36 cellular contexts compared by ENCODE assay signal in the genomic region with DNA sequence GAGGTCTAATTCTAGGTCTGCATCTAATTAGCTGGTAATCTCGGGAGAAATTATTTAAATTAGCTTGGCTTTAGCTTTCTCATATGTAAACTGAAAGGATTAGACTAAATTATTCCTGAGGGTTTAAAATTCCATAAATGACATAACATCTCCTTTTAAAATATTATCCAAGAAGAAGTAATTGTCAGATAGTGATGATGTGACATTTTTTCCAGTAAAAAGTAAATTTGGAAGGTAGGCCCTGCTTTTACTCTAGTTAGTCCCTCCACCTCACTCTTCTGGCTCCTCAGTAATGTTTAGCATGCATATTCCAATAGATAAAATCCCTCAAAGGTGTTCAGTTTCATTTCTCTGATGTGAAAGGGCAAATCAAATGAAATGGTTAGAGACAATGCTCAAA.
DNase-seq lines count a peak whose midpoint lies in the region; ATAC-seq, FAIRE-seq and TF ChIP-seq lines count a peak whose summit lies in the region.
"Had no signal": no experiment of that assay in that cellular context is flagged by ENCODE, and none has a peak within 500 bp of the region (broad histone marks: within the 10 kb centered on the region; RNA-seq: fewer than 3 reads in every experiment).

No MANE protein-coding gene starts in this region.

- FAIRE-seq in HepG2 (lab: Jason Lieb, UNC) (no peak), A549 (lab: Jason Lieb, UNC) (no peak), K562 (lab: Jason Lieb, UNC) (no peak)
- FAIRE-seq: A204.1, D721Med had no signal

- H3K4me1 ChIP-seq in HepG2 (ENCODE audit: insufficient read depth, low read length) (peaks cover 29% of the 10 kb centered on the region), right lobe of liver (no peaks in the 10 kb centered on the region), A549 (no peaks in the 10 kb centered on the region), IMR-90 (ENCODE audit: control insufficient read depth, insufficient read depth, low read length) (no peaks in the 10 kb centered on the region), K562 (replicated peaks in 1 of 2; ENCODE audit: control insufficient read depth in 2 of 2, insufficient read depth in 2 of 2, low read length in 2 of 2) (peaks cover 0 to 4% of the 10 kb centered on the region in 2 experiments; a peak in 2 of 5 replicates)
- H3K4me1 ChIP-seq: BE2C; BLaER1; BLaER1 treated with 17β-estradiol and CSF1 and Interleukin-3, amounts not matched to agents 10 nM and 100 nM; Caco-2 had no signal

- H3K79me2 ChIP-seq in HepG2 (ENCODE audit: insufficient read depth, low read length) (no peaks in the 10 kb centered on the region), K562 (ENCODE audit: control insufficient read depth, insufficient read depth, low read length) (no peaks in the 10 kb centered on the region)

- TF ChIP-seq EP300 in HepG2 (IDR thresholded peaks at IDR 0.05; ENCODE audit: low read depth in 2 of 2, low read length in 2 of 2) (no peak), HepG2 (CRISPR knock-in tag; IDR thresholded peaks at IDR 0.05; ENCODE audit: borderline replicate concordance) (no peak), A549 (IDR thresholded peaks at IDR 0.05) (no peak), K562 (IDR thresholded peaks at IDR 0.05; ENCODE audit: low read length) (no peak)

- no peaks in the 10 kb centered on the region for H3K27me3 ChIP-seq in HepG2 (ENCODE audit: control insufficient read depth in 1 of 2, insufficient read depth in 2 of 2, low read length in 2 of 2)
- H3K27me3 ChIP-seq in right lobe of liver = no peaks in the 10 kb centered on the region
- H3K27me3 ChIP-seq in IMR-90 (ENCODE audit: control insufficient read depth, insufficient read depth, low read length) = no peaks in the 10 kb centered on the region
- no peaks in the 10 kb centered on the region for H3K27me3 ChIP-seq in K562 (ENCODE audit: control insufficient read depth in 2 of 2, insufficient read depth in 2 of 2, low read length in 2 of 2)
- H3K27me3 ChIP-seq in H7 (ENCODE audit: control insufficient read depth, insufficient read depth, low read length) = no peaks in the 10 kb centered on the region
- H3K27me3 ChIP-seq: BE2C; BLaER1; BLaER1 treated with 17β-estradiol and CSF1 and Interleukin-3, amounts not matched to agents 10 nM and 100 nM had no signal

- H3K4me1 Mint-ChIP-seq in chondrocyte (ENCODE audit: low read depth) = peaks cover 2% of the 10 kb centered on the region
- H3K4me1 Mint-ChIP-seq: B cell; CD14-positive monocyte; CD4-positive, alpha-beta memory T cell; CD4-positive, CD25-positive, alpha-beta regulatory T cell; CD8-positive, alpha-beta memory T cell had no signal

- H3K23ac ChIP-seq in IMR-90 (ENCODE audit: low read depth, low read length) = no peak overlapping the region

- H3K4me2 ChIP-seq in HepG2 (ENCODE audit: low read depth, low read length) (no peak overlapping the region), A549 (no peak overlapping the region), IMR-90 (ENCODE audit: low read depth, low read length) (no peak overlapping the region), K562 (ENCODE audit: insufficient read depth, low read length) (no peak overlapping the region)
- H3K4me2 ChIP-seq: BLaER1; BLaER1 treated with 17β-estradiol and CSF1 and Interleukin-3, amounts not matched to agents 10 nM and 100 nM had no signal

- intact Hi-C loops in HepG2 (cut with micrococcal nuclease; ENCODE audit: unreplicated experiment) (no loop called here), right lobe of liver (cut with DNase I) (no loop called here), IMR-90 (cut with micrococcal nuclease) (no loop called here), K562 (cut with micrococcal nuclease) (no loop called here)

- H3K27ac ChIP-seq in HepG2 (ENCODE audit: extremely low read length, insufficient read depth, low read length) (no peak overlapping the region), right lobe of liver (no peak overlapping the region), A549 (no peak overlapping the region), IMR-90 (ENCODE audit: insufficient read depth, low read length) (no peak overlapping the region), K562 (ENCODE audit: extremely low read depth, low read depth, low read length) (no peak overlapping the region)
- H3K27ac ChIP-seq: 22Rv1; BLaER1; BLaER1 treated with 17β-estradiol and CSF1 and Interleukin-3, amounts not matched to agents 10 nM and 100 nM; C4-2B had no signal

- POLR2A ChIA-PET in HepG2 (lab: Yijun Ruan, JAX) (no interaction called here), A549 (lab: Yijun Ruan, JAX) (no interaction called here), IMR-90 (lab: Charles Lee; ENCODE audit: unreplicated experiment) (no interaction called here), K562 (lab: Yijun Ruan, JAX) (no interaction called here)

- H3K4ac ChIP-seq in IMR-90 (ENCODE audit: low read depth, low read length) = no peak overlapping the region

- H2AFZ ChIP-seq in HepG2 (ENCODE audit: low read length) (no peak overlapping the region), IMR-90 (replicated peaks; ENCODE audit: low read length, poor library complexity) (no peak overlapping the region), K562 (ENCODE audit: low read depth, low read length) (no peak overlapping the region)

- in situ Hi-C loops in HepG2 (cut with HindIII; ENCODE audit: extremely low pct_ligation_motif_present, low pct_unique_long_range_greater_than_20kb) = no loop called here
- in situ Hi-C loops in IMR-90 (cut with MboI; ENCODE audit: low sequenced_read_pairs) = no loop called here
- in situ Hi-C loops in K562 (cut with MboI) = no loop called here

- TF ChIP-seq CTCF in HepG2 (CRISPR knock-in tag; IDR thresholded peaks at IDR 0.05) (no peak), right lobe of liver (IDR thresholded peaks at IDR 0.05) (no peak), A549 (IDR thresholded peaks at IDR 0.05) (no peak), IMR-90 (conservative IDR thresholded peaks at IDR 0.05; ENCODE audit: low read depth, low read length) (no peak), K562 (IDR thresholded peaks at IDR 0.05 in 2 of 3, conservative IDR thresholded peaks at IDR 0.05 in 1 of 3; ENCODE audit: insufficient read depth in 2 of 3, low read depth in 1 of 3, low read length in 3 of 3) (no peak), chondrocyte (IDR thresholded peaks at IDR 0.05) (no peak)

- H3K9ac ChIP-seq in HepG2 (ENCODE audit: insufficient read depth, low read depth, low read length) = no peak overlapping the region
- no peak overlapping the region for H3K9ac ChIP-seq in IMR-90 (ENCODE audit: low read depth, low read length)
- no peak overlapping the region for H3K9ac ChIP-seq in K562 (ENCODE audit: insufficient read depth in 1 of 2, low read depth in 2 of 2, low read length in 2 of 2)
- H3K9ac ChIP-seq: BLaER1; BLaER1 treated with 17β-estradiol and CSF1 and Interleukin-3, amounts not matched to agents 10 nM and 100 nM had no signal

- no peaks in the 10 kb centered on the region for H3K27me3 Mint-ChIP-seq in chondrocyte (ENCODE audit: low read depth)
- H3K27me3 Mint-ChIP-seq: B cell; CD4-positive, alpha-beta memory T cell; CD4-positive, alpha-beta T cell; CD4-positive, CD25-positive, alpha-beta regulatory T cell; CD8-positive, alpha-beta memory T cell had no signal

- H2AK9ac ChIP-seq in IMR-90 (replicated peaks; ENCODE audit: low read depth, low read length, poor library complexity) = no peak overlapping the region

- H3K4me3 ChIP-seq in HepG2 (replicated peaks in 1 of 3; ENCODE audit: insufficient read depth in 1 of 3, low read depth in 2 of 3, low read length in 3 of 3) (no peak overlapping the region), right lobe of liver (no peak overlapping the region), A549 (no peak overlapping the region), IMR-90 (ENCODE audit: insufficient read depth, low read depth, low read length) (no peak overlapping the region), K562 (no peak overlapping the region), H7 (ENCODE audit: insufficient read depth, low read depth, low read length) (no peak overlapping the region)
- H3K4me3 ChIP-seq: BLaER1; BLaER1 treated with 17β-estradiol and CSF1 and Interleukin-3, amounts not matched to agents 10 nM and 100 nM had no signal

- no peak overlapping the region for H2BK5ac ChIP-seq in IMR-90 (ENCODE audit: low read depth, low read length, poor library complexity, severe bottlenecking)

- TF ChIP-seq POLR2A in HepG2 (IDR thresholded peaks at IDR 0.05; ENCODE audit: insufficient read depth in 1 of 2, low read depth in 2 of 2, low read length in 2 of 2) (no peak), right lobe of liver (IDR thresholded peaks at IDR 0.05) (no peak), A549 (IDR thresholded peaks at IDR 0.05; ENCODE audit: low read length) (no peak), IMR-90 (IDR thresholded peaks at IDR 0.05; ENCODE audit: low read depth, low read length) (no peak), K562 (conservative IDR thresholded peaks at IDR 0.05) (no peak)

- no peak for DNase-seq in HepG2 (ENCODE audit: low spot score)
- no peak for DNase-seq in right lobe of liver
- DNase-seq in A549 (ENCODE audit: low read depth in 1 of 2, low spot score in 1 of 2) = no peak
- no peak for DNase-seq in IMR-90
- no peak for DNase-seq in K562 (ENCODE audit: extremely low read depth in 1 of 4, low spot score in 3 of 4)
- DNase-seq in chondrocyte (ENCODE audit: low spot score) = no peak
- no peak for DNase-seq in H7
- DNase-seq: 8988T; ACHN; AML-193; BE2C; C1 segment of cervical spinal cord; Caco-2; Calu3; CD4-positive, alpha-beta memory T cell; CD4-positive, alpha-beta T cell; CD4-positive, CD25-positive, alpha-beta regulatory T cell; CD8-positive, alpha-beta memory T cell; CD8-positive, alpha-beta T cell; COR-L47; DMS 273 treated with DMSO at 0.1 percent for 48 hours; DMS153; DMS53; DMS79; DMS79 treated with DMSO at 0.1 percent for 48 hours; DND-41; EL had no signal

- no peak overlapping the region for H3K4me3 Mint-ChIP-seq in chondrocyte (ENCODE audit: unreplicated experiment)
- H3K4me3 Mint-ChIP-seq: B cell; CD14-positive monocyte; CD4-positive, alpha-beta memory T cell; CD4-positive, alpha-beta T cell; CD4-positive, CD25-positive, alpha-beta regulatory T cell; CD8-positive, alpha-beta memory T cell; CD8-positive, alpha-beta T cell had no signal

- H3K9me3 ChIP-seq in HepG2 (ENCODE audit: low read length) (peaks cover 4% of the 10 kb centered on the region; the same call in 1 of the 2 replicates), right lobe of liver (no peaks in the 10 kb centered on the region), A549 (no peaks in the 10 kb centered on the region), IMR-90 (ENCODE audit: control insufficient read depth, insufficient read depth, low read length) (peaks cover 2% of the 10 kb centered on the region; the same call in 1 of the 2 replicates), K562 (replicated peaks; ENCODE audit: control insufficient read depth, insufficient read depth, low read depth, low read length) (no peaks in the 10 kb centered on the region)
- H3K9me3 ChIP-seq: BE2C, BLaER1, Caco-2 had no signal

- H3K18ac ChIP-seq in IMR-90 (ENCODE audit: low read depth, low read length) = no peak overlapping the region

- no peak overlapping the region for H3K14ac ChIP-seq in IMR-90 (replicated peaks; ENCODE audit: low read depth, low read length)

- ATAC-seq in HepG2 (no peak), right lobe of liver (no peak), A549 (no peak), IMR-90 (ENCODE audit: low read depth) (no peak), K562 (no peak), SK-N-SH treated with all-trans-retinoic acid at 6 μM for 48 hours (no peak)
- ATAC-seq: CD8-positive, alpha-beta T cell had no signal

- CTCF ChIA-PET in HepG2 (lab: Yijun Ruan, JAX; ENCODE audit: low intra/inter-chr PET ratio, low total read pairs) = no interaction called here
- CTCF ChIA-PET in A549 (lab: Yijun Ruan, JAX) = no interaction called here
- CTCF ChIA-PET in IMR-90 (lab: Yijun Ruan, JAX) = no interaction called here
- CTCF ChIA-PET in K562 (lab: Yijun Ruan, JAX; ENCODE audit: low intra/inter-chr PET ratio) = no interaction called here

- H3K79me1 ChIP-seq in IMR-90 (ENCODE audit: low read depth in 1 of 2, low read length in 2 of 2) = no peaks in the 10 kb centered on the region

- BruUV-seq in HepG2 (replicated peaks; lab: Mats Ljungman, UMichigan) = no TSS peak
- BruUV-seq in IMR-90 (replicated peaks; lab: Mats Ljungman, UMichigan) = no TSS peak
- BruUV-seq in K562 (replicated peaks; lab: Mats Ljungman, UMichigan) = no TSS peak

- no peaks in the 10 kb centered on the region for H3K36me3 Mint-ChIP-seq in chondrocyte (ENCODE audit: low read depth)
- H3K36me3 Mint-ChIP-seq: CD4-positive, CD25-positive, alpha-beta regulatory T cell had no signal

- no peak overlapping the region for H4K91ac ChIP-seq in IMR-90 (ENCODE audit: insufficient read depth, low read depth, low read length)

- no peak overlapping the region for H4K8ac ChIP-seq in IMR-90 (ENCODE audit: low read depth in 2 of 2, low read length in 2 of 2)

- dilution Hi-C loops in IMR-90 (cut with HindIII; ENCODE audit: low sequenced_read_pairs, unreplicated experiment) = no loop called here

- no peak overlapping the region for H2BK15ac ChIP-seq in IMR-90 (ENCODE audit: low read depth, low read length)

- no peaks in the 10 kb centered on the region for H4K20me1 ChIP-seq in HepG2 (ENCODE audit: insufficient read depth, low read length)
- H4K20me1 ChIP-seq in IMR-90 (ENCODE audit: insufficient read depth, low read length) = no peaks in the 10 kb centered on the region
- no peaks in the 10 kb centered on the region for H4K20me1 ChIP-seq in K562 (replicated peaks; ENCODE audit: control insufficient read depth, insufficient read depth, low read length)
- H4K20me1 ChIP-seq: BLaER1; BLaER1 treated with 17β-estradiol and CSF1 and Interleukin-3, amounts not matched to agents 10 nM and 100 nM had no signal

- H3K27ac Mint-ChIP-seq in chondrocyte (ENCODE audit: unreplicated experiment) = no peak overlapping the region
- H3K27ac Mint-ChIP-seq: B cell; CD14-positive monocyte; CD4-positive, alpha-beta memory T cell; CD4-positive, alpha-beta T cell; CD4-positive, CD25-positive, alpha-beta regulatory T cell; CD8-positive, alpha-beta memory T cell; CD8-positive, alpha-beta T cell had no signal

- WGBS in HepG2 (ENCODE audit: low lambda C conversion rate) = 97% methylated on average over 1 of the region's 1 CpG
- WGBS in right lobe of liver (ENCODE audit: insufficient coverage, low coverage, low lambda C conversion rate, missing lambda C conversion rate) = 91% methylated on average over 1 of the region's 1 CpG
- 26% methylated on average over 1 of the region's 1 CpG for WGBS in A549 (ENCODE audit: missing lambda C conversion rate)
- no CpG with 5 or more reads among the region's 1 CpG for WGBS in IMR-90 (ENCODE audit: extremely low coverage in 2 of 2, insufficient read length in 1 of 2), 2 experiments
- WGBS in K562 (ENCODE audit: insufficient coverage, low coverage, missing lambda C conversion rate) = 42% methylated on average over 1 of the region's 1 CpG

- no peak for TF ChIP-seq RAD21 in HepG2 (CRISPR knock-in tag; IDR thresholded peaks at IDR 0.05)
- no peak for TF ChIP-seq RAD21 in A549 (conservative IDR thresholded peaks at IDR 0.05 in 1 of 2, IDR thresholded peaks at IDR 0.05 in 1 of 2)
- no peak for TF ChIP-seq RAD21 in IMR-90 (IDR thresholded peaks at IDR 0.05; ENCODE audit: low read length)
- no peak for TF ChIP-seq RAD21 in K562 (CRISPR knock-in tag; conservative IDR thresholded peaks at IDR 0.05 in 1 of 2, IDR thresholded peaks at IDR 0.05 in 1 of 2)

- H4K5ac ChIP-seq in IMR-90 (ENCODE audit: low read depth, low read length) = no peak overlapping the region

- H3K56ac ChIP-seq in IMR-90 (ENCODE audit: extremely low read depth, insufficient read depth, low read length) = no peak overlapping the region

- H3K9me3 Mint-ChIP-seq in chondrocyte (ENCODE audit: low read depth) = peaks cover 15% of the 10 kb centered on the region

- no peak overlapping the region for H2AK5ac ChIP-seq in IMR-90 (ENCODE audit: low read depth, low read length)

- no peaks in the 10 kb centered on the region for H3K36me3 ChIP-seq in HepG2 (replicated peaks in 1 of 2; ENCODE audit: control insufficient read depth in 1 of 2, insufficient read depth in 2 of 2, low read length in 2 of 2)
- H3K36me3 ChIP-seq in right lobe of liver = no peaks in the 10 kb centered on the region
- H3K36me3 ChIP-seq in IMR-90 (ENCODE audit: control insufficient read depth, insufficient read depth, low read length) = no peaks in the 10 kb centered on the region
- H3K36me3 ChIP-seq in K562 (ENCODE audit: control insufficient read depth, insufficient read depth, low read length) = no peaks in the 10 kb centered on the region
- no peaks in the 10 kb centered on the region for H3K36me3 ChIP-seq in H7 (replicated peaks; ENCODE audit: control insufficient read depth, insufficient read depth, low read length)
- H3K36me3 ChIP-seq: BE2C; BLaER1; BLaER1 treated with 17β-estradiol and CSF1 and Interleukin-3, amounts not matched to agents 10 nM and 100 nM had no signal

- H3K9me1 ChIP-seq in IMR-90 (ENCODE audit: insufficient read depth, low read length) = no peaks in the 10 kb centered on the region
- H3K9me1 ChIP-seq in K562 (ENCODE audit: control insufficient read depth, insufficient read depth, low read length) = no peaks in the 10 kb centered on the region

- no peak overlapping the region for H2BK20ac ChIP-seq in IMR-90 (ENCODE audit: low read depth, low read length)

- H2BK120ac ChIP-seq in IMR-90 (ENCODE audit: low read depth, low read length) = no peak overlapping the region

Comparison
In these comparisons a context has a peak if more than half of its experiments do, and no peak if none do; other contexts are left out.
1. Of the 241 proteins assayed by ChIP-seq in both HepG2 and K562: peak only in HepG2: MAFF and MAFK; only in K562: none; in both: none; in neither: 239.